ENCODE assay signal across 8 cellular contexts in the genomic region with DNA sequence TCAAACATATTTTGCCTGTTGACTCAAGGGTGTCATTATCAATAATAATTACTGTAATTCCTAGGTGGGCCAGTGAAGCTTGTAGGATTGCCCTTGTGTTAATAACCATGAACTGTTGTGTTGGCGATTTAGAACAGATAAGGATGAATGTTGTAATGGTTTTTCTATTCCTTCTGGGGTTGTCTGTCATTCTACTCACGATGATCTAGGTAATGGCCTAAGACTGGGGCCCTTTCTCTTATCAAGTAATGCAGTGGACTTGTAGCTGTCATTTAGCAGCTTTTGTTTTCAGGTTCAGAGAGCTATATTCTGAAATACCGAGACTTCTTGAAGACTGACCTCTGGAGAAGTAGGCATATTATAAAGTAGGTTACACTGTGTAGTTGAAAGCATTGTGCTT.
"Had no signal": no experiment of that assay in that cellular context is flagged by ENCODE, and none has a peak within 500 bp of the region (broad histone marks: within the 10 kb centered on the region; RNA-seq: fewer than 3 reads in every experiment).

No MANE protein-coding gene starts in this region.

- H3K9me3 Mint-ChIP-seq: GM23338, H9 had no signal

- H3K4me2 ChIP-seq: GM23338 had no signal

- ATAC-seq: GM23338 had no signal

- H3K4me3 ChIP-seq: GM23338 had no signal

- H2AFZ ChIP-seq: GM23338 had no signal

- H3K4me1 Mint-ChIP-seq: H9 had no signal

- H3K4me3 Mint-ChIP-seq: GM23338, H9 had no signal

- DNase-seq: H9, HCEC 1CT, IMR-90, KG1 had no signal

- H3K27ac Mint-ChIP-seq: GM23338, H9 had no signal

- FAIRE-seq: H1, H54, HTR-8/SVneo had no signal
